8 cellular contexts compared by ENCODE assay signal in genomic region chr6:30690403-30691207, GRCh38. TPM values are rescaled to one million over a fixed set of nuclear protein-coding genes. Genes with fewer than 3 reads are reported as not detected.
DNase-seq lines count a peak whose midpoint lies in the region; ATAC-seq and TF ChIP-seq lines count a peak whose summit lies in the region.

Gene NRM (minus strand): TSS chr6:30690984. CDS start chr6:30690974, 10 bp downstream.

- ATAC-seq in right cardiac atrium (peak; percentile 70 to 78), psoas muscle (peak; percentile 74 to 82 (median 78)), HG03175 (IDR thresholded peaks at IDR 0.05; ENCODE audit: unreplicated experiment) (no peak)

- H3K27ac ChIP-seq in HEK293 (ENCODE audit: extremely low read depth, low read depth, low read length) (peak within 1 kb of the TSS; percentile 93), right cardiac atrium (ENCODE audit: low read length) (peak within 1 kb of the TSS; percentile 93), psoas muscle (peak within 1 kb of the TSS; percentile 91)

- H3K4me1 ChIP-seq in HEK293 (ENCODE audit: control insufficient read depth, insufficient read depth, low read length) (peaks cover 17% of the 10 kb centered on the region), right cardiac atrium (ENCODE audit: control insufficient read depth, insufficient read depth, low read length) (peaks cover 3% of the 10 kb centered on the region), psoas muscle (peaks cover 27% of the 10 kb centered on the region)

- peak; percentile 96 for DNase-seq in DMS 273 (lab: John Stamatoyannopoulos, UW; ENCODE audit: unreplicated experiment)
- peak; percentile 49 for DNase-seq in NCI-H2029 treated with DMSO at 0.1 percent for 48 hours (lab: John Stamatoyannopoulos, UW)
- DNase-seq in T-helper 22 cell (ENCODE audit: low read depth) = peak; percentile 61
- DNase-seq in astrocyte of the cerebellum (ENCODE audit: low read depth) = peak; percentile 42
- DNase-seq in right cardiac atrium = peak; percentile 91 to 97 (median 96)
- peak; percentile 90 to 94 for DNase-seq in psoas muscle

- H3K4me3 ChIP-seq in HEK293 (ENCODE audit: low read depth, low read length) (peak within 1 kb of the TSS; percentile 90), astrocyte of the cerebellum (ENCODE audit: low read depth, low read length) (peak within 1 kb of the TSS; percentile 66), right cardiac atrium (ENCODE audit: low read length) (peak within 1 kb of the TSS; percentile 74), psoas muscle (peak within 1 kb of the TSS; percentile 69)

- no peak for TF ChIP-seq CTCF in HEK293 (tag by site-specific recombination; IDR thresholded peaks at IDR 0.05)
- no peak for TF ChIP-seq CTCF in astrocyte of the cerebellum (IDR thresholded peaks at IDR 0.05; ENCODE audit: low read depth, low read length, missing control alignments)
- no peak for TF ChIP-seq CTCF in psoas muscle (IDR thresholded peaks at IDR 0.05)

- under 1% methylated on average over 40 of the region's 40 CpGs for WGBS in right cardiac atrium
- 0 to 1% (median 0%) methylated on average over 33 to 40 of the region's 40 CpGs for WGBS in psoas muscle, 3 donors

- intact Hi-C loops in right cardiac atrium (cut with DNase I) (no loop called here), psoas muscle (cut with DNase I) (no loop called here)

- H3K9me3 ChIP-seq in HEK293 (ENCODE audit: control insufficient read depth, insufficient read depth, low read depth, low read length) = no peaks in the 10 kb centered on the region
- no peaks in the 10 kb centered on the region for H3K9me3 ChIP-seq in right cardiac atrium (ENCODE audit: control insufficient read depth, low read length)
- no peaks in the 10 kb centered on the region for H3K9me3 ChIP-seq in psoas muscle

- H3K36me3 ChIP-seq in HEK293 (ENCODE audit: control insufficient read depth in 2 of 2, insufficient read depth in 1 of 2, low read length in 2 of 2) (peaks cover 0 to 6% of the 10 kb centered on the region in 2 experiments; a peak in 2 of 3 replicates), psoas muscle (ENCODE audit: insufficient read depth in 1 of 2, low read depth in 1 of 2) (no peaks in the 10 kb centered on the region)

- in situ Hi-C loops in astrocyte of the cerebellum (cut with HindIII; ENCODE audit: low sequenced_read_pairs) = no loop called here

- POLR2A ChIA-PET in HEK293 (lab: Yijun Ruan, JAX) = interaction anchor here (0.6 to 14.5 kb wide), 13 partner anchors 9 to 217 kb away, joined by 3 to 235 read pairs (median 6); partner anchors contain the start of genes FLOT1, GTF2H4, MDC1 and TUBB

- CTCF ChIA-PET in HEK293 (lab: Yijun Ruan, JAX) = interaction anchor here (0.6 to 5.4 kb wide), 11 partner anchors 10 to 139 kb away, joined by 3 to 45 read pairs (median 5); partner anchors contain the start of genes DHX16 and MDC1

- H3K27me3 ChIP-seq in right cardiac atrium (ENCODE audit: control insufficient read depth, insufficient read depth) (no peaks in the 10 kb centered on the region), psoas muscle (ENCODE audit: insufficient read depth in 3 of 3, low read length in 2 of 3) (no peaks in the 10 kb centered on the region)

TF ChIP-seq in HEK293, 187 proteins besides CTCF, POLR2A, EP300 and RAD21 (continues in another document):
- no peak for TF ChIP-seq ZFP41 (tag by site-specific recombination; IDR thresholded peaks at IDR 0.05; ENCODE audit: borderline replicate concordance)
- peak; percentile 89 for TF ChIP-seq SP2 (tag by site-specific recombination; IDR thresholded peaks at IDR 0.05)
- no peak for TF ChIP-seq ZNF354C (tag by site-specific recombination; IDR thresholded peaks at IDR 0.05; ENCODE audit: borderline replicate concordance, low read depth)
- peak; percentile 43; the same call in 1 of the 2 replicates for TF ChIP-seq ZNF2 (tag by site-specific recombination; IDR thresholded peaks at IDR 0.05)
- TF ChIP-seq ZNF10 (tag by site-specific recombination; IDR thresholded peaks at IDR 0.05) = no peak
- no peak for TF ChIP-seq ZBTB7A (tag by site-specific recombination; IDR thresholded peaks at IDR 0.05; ENCODE audit: low read depth)
- peak; percentile 53 for TF ChIP-seq ZIC2 (tag by site-specific recombination; IDR thresholded peaks at IDR 0.05)
- no peak for TF ChIP-seq ZNF626 (tag by site-specific recombination; IDR thresholded peaks at IDR 0.05)
- TF ChIP-seq ZSCAN4 (tag by site-specific recombination; IDR thresholded peaks at IDR 0.05) = no peak
- TF ChIP-seq ZNF530 (tag by site-specific recombination; IDR thresholded peaks at IDR 0.05; ENCODE audit: low read depth) = no peak
- no peak for TF ChIP-seq ZBTB49 (tag by site-specific recombination; IDR thresholded peaks at IDR 0.05; ENCODE audit: low read depth)
- TF ChIP-seq ZNF473 (tag by site-specific recombination; IDR thresholded peaks at IDR 0.05) = no peak
- TF ChIP-seq ZNF560 (tag by site-specific recombination; IDR thresholded peaks at IDR 0.05; ENCODE audit: borderline replicate concordance) = no peak
- TF ChIP-seq ZNF335 (tag by site-specific recombination; conservative IDR thresholded peaks at IDR 0.05) = peak; percentile 76
- TF ChIP-seq ZNF18 (tag by site-specific recombination; IDR thresholded peaks at IDR 0.05) = no peak
- no peak for TF ChIP-seq ZNF423 (tag by site-specific recombination; IDR thresholded peaks at IDR 0.05)
- no peak for TF ChIP-seq ZNF596 (tag by site-specific recombination; IDR thresholded peaks at IDR 0.05)
- TF ChIP-seq PBX3 (CRISPR knock-in tag; IDR thresholded peaks at IDR 0.05) = no peak
- TF ChIP-seq ZNF660 (tag by site-specific recombination; IDR thresholded peaks at IDR 0.05) = peak; percentile 77
- TF ChIP-seq ZNF433 (tag by site-specific recombination; IDR thresholded peaks at IDR 0.05; ENCODE audit: low read depth) = no peak
- no peak for TF ChIP-seq ZNF133 (tag by site-specific recombination; IDR thresholded peaks at IDR 0.05)
- TF ChIP-seq ZNF544 (tag by site-specific recombination; IDR thresholded peaks at IDR 0.05) = no peak

RNA-seq across cellular contexts. Expression of gene NRM, which starts in this region (rescaled TPM):
- total RNA-seq in right cardiac atrium (1 to 10 TPM; 2.5 to 5.8 (median 5.0) TPM), psoas muscle (1 to 10 TPM; 2.2 to 3.9 (median 2.6) TPM)
- polyA plus RNA-seq in right cardiac atrium (5.3 TPM), psoas muscle (1 to 10 TPM; 1.8 to 4.1 (median 1.8) TPM)

Comparison
In these comparisons a context has a peak if more than half of its experiments do, and no peak if none do; other contexts are left out.
1. DNase-seq: peak in every context shown above with its lines; median percentile 96 in DMS 273; 96 in right cardiac atrium; 92 in psoas muscle; 61 in T-helper 22 cell; 49 in NCI-H2029 treated with DMSO at 0.1 percent for 48 hours; 42 in astrocyte of the cerebellum.